8 cellular contexts compared by ENCODE assay signal in the genomic region with DNA sequence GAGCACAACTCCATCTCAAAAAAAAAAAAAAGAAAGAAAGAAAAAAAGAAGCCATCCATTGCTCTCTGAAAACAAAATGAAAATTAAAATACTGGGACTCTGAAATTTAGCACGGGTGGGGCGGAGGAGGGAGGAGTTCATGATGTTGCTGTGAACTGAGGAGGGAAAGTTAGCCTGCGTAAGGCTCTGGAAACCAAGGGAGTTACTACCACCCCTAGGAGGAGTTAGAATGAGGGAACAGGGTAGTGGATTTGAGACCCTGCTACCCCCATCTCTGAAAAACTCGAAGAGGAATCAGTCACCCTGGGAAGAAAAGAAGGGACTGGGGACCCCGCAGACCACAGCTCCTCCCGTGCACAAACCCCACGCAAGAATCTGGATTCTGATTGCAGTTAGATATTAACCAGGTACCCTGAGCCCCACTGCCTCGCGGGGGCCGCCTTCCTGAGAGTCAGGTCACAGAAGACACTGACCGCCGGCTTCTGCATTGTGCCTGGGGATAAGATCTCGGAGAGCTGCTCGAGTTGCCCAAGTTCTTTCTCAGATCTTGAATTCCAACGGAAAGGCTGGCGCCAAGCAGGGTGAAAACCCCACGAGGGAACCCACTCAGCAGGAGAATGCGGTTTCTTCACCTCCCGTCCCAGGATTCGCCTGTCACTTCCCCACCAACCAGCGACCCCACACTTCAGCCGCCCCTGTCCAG. TPM values are rescaled to one million over a fixed set of nuclear protein-coding genes. Genes with fewer than 3 reads are reported as not detected.
DNase-seq lines count a peak whose midpoint lies in the region; ATAC-seq and TF ChIP-seq lines count a peak whose summit lies in the region.

No MANE protein-coding gene starts in this region.

- H3K27me3 Mint-ChIP-seq in T-helper 2 cell treated with Interferon-gamma antibody and Interleukin-4, amounts not matched to agents 5 μg/mL and 100 μg/mL, for 36 hours (ENCODE audit: low read depth), result peaks cover 5% of the 10 kb centered on the region

- TF ChIP-seq CTCF in tibial artery (IDR thresholded peaks at IDR 0.05), result no peak

- WGBS in mesodermal cell (ENCODE audit: insufficient coverage in 2 of 2), 2 experiments, result 20 to 30% methylated on average over 19 to 22 of the region's 22 CpGs

- H3K27me3 ChIP-seq in effector memory CD4-positive, alpha-beta T cell (replicated peaks; ENCODE audit: control insufficient read depth, insufficient read depth, low read length, poor library complexity, severe bottlenecking), result no peaks in the 10 kb centered on the region
- H3K27me3 ChIP-seq in tibial artery, result no peaks in the 10 kb centered on the region

- H3K4me3 Mint-ChIP-seq in T-helper 2 cell treated with Interferon-gamma antibody and Interleukin-4, amounts not matched to agents 5 μg/mL and 100 μg/mL, for 36 hours, result peak overlapping the region; percentile 91

- no peak for ATAC-seq in GM21381 (IDR thresholded peaks at IDR 0.05; ENCODE audit: unreplicated experiment)

- H3K4me1 ChIP-seq in effector memory CD4-positive, alpha-beta T cell (ENCODE audit: control insufficient read depth, insufficient read depth, low read length, poor library complexity, severe bottlenecking), result peaks cover 3% of the 10 kb centered on the region
- H3K4me1 ChIP-seq in mesodermal cell (ENCODE audit: control insufficient read depth, insufficient read depth, low read length, poor library complexity, severe bottlenecking) (no peaks in the 10 kb centered on the region), tibial artery (peaks cover 0 to 18% (median 9%) of the 10 kb centered on the region in 4 donors)

- peaks cover 4% of the 10 kb centered on the region for H3K36me3 Mint-ChIP-seq in T-helper 2 cell treated with Interferon-gamma antibody and Interleukin-4, amounts not matched to agents 5 μg/mL and 100 μg/mL, for 36 hours (ENCODE audit: low read depth)

- H3K4me1 Mint-ChIP-seq in T-helper 2 cell treated with Interferon-gamma antibody and Interleukin-4, amounts not matched to agents 5 μg/mL and 100 μg/mL, for 36 hours (ENCODE audit: low read depth), result peaks cover 10% of the 10 kb centered on the region

- H3K36me3 ChIP-seq in effector memory CD4-positive, alpha-beta T cell (ENCODE audit: control insufficient read depth, insufficient read depth, low read length), result no peaks in the 10 kb centered on the region
- H3K36me3 ChIP-seq in mesodermal cell (ENCODE audit: control insufficient read depth, insufficient read depth, low read length) (peaks cover 7% of the 10 kb centered on the region), tibial artery (no peaks in the 10 kb centered on the region)

- H3K27ac Mint-ChIP-seq in T-helper 2 cell treated with Interferon-gamma antibody and Interleukin-4, amounts not matched to agents 5 μg/mL and 100 μg/mL, for 36 hours, result no peak overlapping the region

- peak overlapping the region; percentile 69 for H3K4me3 ChIP-seq in effector memory CD4-positive, alpha-beta T cell (ENCODE audit: insufficient read depth, low read depth, low read length, poor library complexity, severe bottlenecking)
- H3K4me3 ChIP-seq in mesodermal cell (ENCODE audit: extremely low read depth, insufficient read depth, low read length, poor library complexity, severe bottlenecking) (peak overlapping the region; percentile 76), tibial artery (peak overlapping the region; percentile 79 to 86)

- intact Hi-C loops in tibial artery (cut with DNase I; ENCODE audit: low total_unique reads), result loop anchor here (1.0 kb wide), 1 partner anchor 31 kb away; a partner anchor contains a TSS

- no peak overlapping the region for H3K27ac ChIP-seq in effector memory CD4-positive, alpha-beta T cell (ENCODE audit: insufficient read depth, low read length, poor library complexity, severe bottlenecking)
- H3K27ac ChIP-seq in mesodermal cell (ENCODE audit: low read depth, low read length, severe bottlenecking) (peak overlapping the region; percentile 95), tibial artery (peak overlapping the region; percentile 95 to 97)

- H3K9me3 Mint-ChIP-seq in T-helper 2 cell treated with Interferon-gamma antibody and Interleukin-4, amounts not matched to agents 5 μg/mL and 100 μg/mL, for 36 hours, result peaks cover 30% of the 10 kb centered on the region

- H3K9me3 ChIP-seq in effector memory CD4-positive, alpha-beta T cell (ENCODE audit: control insufficient read depth, low read length), result no peaks in the 10 kb centered on the region
- peaks cover 30% of the 10 kb centered on the region for H3K9me3 ChIP-seq in mesodermal cell (ENCODE audit: control insufficient read depth, low read length)
- H3K9me3 ChIP-seq in tibial artery, result no peaks in the 10 kb centered on the region

- DNase-seq in T-helper 2 cell treated with Interferon-gamma antibody and Interleukin-4, amounts not matched to agents 5 μg/mL and 100 μg/mL, for 36 hours (ENCODE audit: low spot score), result no peak
- DNase-seq in T-helper 2 cell (no peak), SK-N-DZ (ENCODE audit: low spot score) (peak; percentile 11), tibial artery (peak; percentile 20 to 66), GOT3 (lab: John Stamatoyannopoulos, UW) (no peak)
- no peak for DNase-seq in effector memory CD4-positive, alpha-beta T cell

RNA-seq across cellular contexts. Expression of a gene that starts 0.9 kb away (rescaled TPM):
- 1.3 and 1.7 TPM in 2 replicates for polyA plus RNA-seq in SK-N-DZ (2014; cell fraction: cytosol; rRNA removed)
- polyA plus RNA-seq in SK-N-DZ (2014; cell fraction: nucleus; rRNA removed), result 0.64 and 1.2 TPM in 2 replicates
- 1.6 TPM for polyA plus RNA-seq in mesodermal cell (2013, experiment 1 of 2)
- 2.4 TPM for polyA plus RNA-seq in mesodermal cell (2013, experiment 2 of 2)

RNA-seq across cellular contexts. Expression of a gene that starts 31.1 kb away (rescaled TPM):
- polyA plus RNA-seq in SK-N-DZ (2014; cell fraction: cytosol; rRNA removed), result 2.1 and 3.4 TPM in 2 replicates
- polyA plus RNA-seq in SK-N-DZ (2014; cell fraction: nucleus; rRNA removed), result 0.79 and 2.3 TPM in 2 replicates
- 2.8 TPM for polyA plus RNA-seq in mesodermal cell (2013, experiment 1 of 2)
- polyA plus RNA-seq in mesodermal cell (2013, experiment 2 of 2), result 3.5 TPM

RNA-seq across cellular contexts. Expression of a gene that starts 36.5 kb away (rescaled TPM):
- 4.9 and 8.5 TPM in 2 replicates for polyA plus RNA-seq in SK-N-DZ (2014; cell fraction: cytosol; rRNA removed)
- polyA plus RNA-seq in SK-N-DZ (2014; cell fraction: nucleus; rRNA removed), result 9.8 and 10.8 TPM in 2 replicates
- polyA plus RNA-seq in mesodermal cell (2013, experiment 1 of 2), result 4.7 TPM
- polyA plus RNA-seq in mesodermal cell (2013, experiment 2 of 2), result 4.5 TPM

Comparison
In these comparisons a context has a peak if more than half of its experiments do, and no peak if none do; other contexts are left out.
1. DNase-seq: peak in SK-N-DZ (single experiment) and tibial artery (2 of 2); none in T-helper 2 cell treated with Interferon-gamma antibody and Interleukin-4, amounts not matched to agents 5 μg/mL and 100 μg/mL, for 36 hours (single experiment), T-helper 2 cell (0 of 5), effector memory CD4-positive, alpha-beta T cell (0 of 3) and GOT3 (single experiment).
2. Peak in every context shown above with its lines, with median percentiles within 50 percentile points of each other: H3K4me3 ChIP-seq.